In genomic region chr15:33047077-33047476, GRCh38 we compare ENCODE assay signal across 35 cellular contexts.
"Had no signal": no experiment of that assay in that cellular context is flagged by ENCODE, and none has a peak within 500 bp of the region (broad histone marks: within the 10 kb centered on the region; RNA-seq: fewer than 3 reads in every experiment).

No MANE protein-coding gene starts in this region.

- H3K36me3 ChIP-seq: adrenal gland, breast epithelium, cardiac muscle cell, colonic mucosa, esophagus squamous epithelium, gastroesophageal sphincter, heart right ventricle, WERI-Rb-1 had no signal

- H3K4me3 ChIP-seq: adrenal gland, breast epithelium, cardiac muscle cell, colonic mucosa, esophagus squamous epithelium, gastroesophageal sphincter, heart right ventricle, hepatocyte had no signal

- H3K27ac Mint-ChIP-seq: activated B cell treated with CpG ODN at 0.5 μM for 24 hours; activated CD4-positive, alpha-beta memory T cell treated with anti-CD3 and anti-CD28 coated beads for 36 hours; activated CD4-positive, alpha-beta T cell treated with anti-CD3 and anti-CD28 coated beads, Interleukin-2, amount 10 ng/mL, durations not matched to agents 24 days and 14 days; activated CD8-positive, alpha-beta memory T cell treated with anti-CD3 and anti-CD28 coated beads, Interleukin-2, amount 10 ng/mL, durations not matched to agents 7 days and 5 days; activated CD8-positive, alpha-beta T cell treated with anti-CD3 and anti-CD28 coated beads, Interleukin-2, amount 10 ng/mL, durations not matched to agents 7 days and 5 days; activated naive CD4-positive, alpha-beta T cell treated with anti-CD3 and anti-CD28 coated beads, Interleukin-2, amount 10 ng/mL, durations not matched to agents 7 days and 5 days; activated T-helper 1 cell treated with anti-CD3 and anti-CD28 coated beads, Interleukin-12 subunit alpha, Interleukin-12 subunit beta, Interleukin-2, Interleukin-4 antibody, amounts not matched to agents 30 ng/mL and 10 ng/mL and 1 ng/mL, durations not matched to agents 14 hours and 24 hours and 36 hours; T-helper 1 cell treated with Interleukin-12 subunit alpha and Interleukin-12 subunit beta and Interleukin-4 antibody, amounts not matched to agents 30 μg/mL and 1 μg/mL, for 36 hours; T-helper 2 cell treated with Interferon-gamma antibody and Interleukin-4, amounts not matched to agents 5 μg/mL and 100 μg/mL, for 36 hours had no signal

- H2AFZ ChIP-seq: hepatocyte had no signal

- DNase-seq: activated B cell treated with CpG ODN at 0.5 μM for 24 hours; activated CD4-positive, alpha-beta memory T cell treated with anti-CD3 and anti-CD28 coated beads for 36 hours; activated CD4-positive, alpha-beta T cell treated with anti-CD3 and anti-CD28 coated beads, Interleukin-2, amount 10 ng/mL, durations not matched to agents 24 days and 14 days; activated CD8-positive, alpha-beta memory T cell treated with anti-CD3 and anti-CD28 coated beads, Interleukin-2, amount 10 ng/mL, durations not matched to agents 7 days and 5 days; activated CD8-positive, alpha-beta memory T cell treated with anti-CD3 and anti-CD28 coated beads, Interleukin-2, amount 50 U/mL, for 4 hours; activated CD8-positive, alpha-beta T cell treated with anti-CD3 and anti-CD28 coated beads, Interleukin-2, amount 10 ng/mL, durations not matched to agents 7 days and 5 days; activated gamma-delta T cell; activated naive CD4-positive, alpha-beta T cell; activated naive CD4-positive, alpha-beta T cell treated with anti-CD3 and anti-CD28 coated beads, Interleukin-2, amount 10 ng/mL, durations not matched to agents 7 days and 5 days; activated T-cell treated with anti-CD3 and anti-CD28 coated beads, Interleukin-2, amount 50 U/mL, for 1 hour; activated T-cell treated with anti-CD3 and anti-CD28 coated beads, Interleukin-2, amount 50 U/mL, for 48 hours; adrenal gland; amygdala; aorta; central memory CD4-positive, alpha-beta T cell; cerebellar nuclear complex; colonic mucosa; effector CD8-positive, alpha-beta T cell; esophagus squamous epithelium; foreskin melanocyte; heart right ventricle; T1000; WERI-Rb-1 had no signal

- H3K27me3 ChIP-seq: adrenal gland, breast epithelium, cardiac muscle cell, colonic mucosa, esophagus squamous epithelium, gastroesophageal sphincter, heart right ventricle, hepatocyte had no signal

- FAIRE-seq: endometrium, endothelial cell of umbilical vein had no signal

- H3K27ac ChIP-seq: adrenal gland, cardiac muscle cell, colonic mucosa, epithelial cell of prostate, esophagus squamous epithelium, gastroesophageal sphincter, heart right ventricle, hepatocyte, WERI-Rb-1 had no signal

- ATAC-seq: activated CD4-positive, CD25-positive, alpha-beta regulatory T cell treated with anti-CD3 and anti-CD28 coated beads, Interleukin-2, amount 50 U/mL, for 24 hours; activated CD8-positive, alpha-beta memory T cell treated with anti-CD3 and anti-CD28 coated beads, Interleukin-2, amount 10 ng/mL, durations not matched to agents 7 days and 5 days; activated CD8-positive, alpha-beta T cell treated with anti-CD3 and anti-CD28 coated beads, Interleukin-2, amount 10 ng/mL, durations not matched to agents 7 days and 5 days; gastroesophageal sphincter; heart right ventricle had no signal

- H3K4me2 ChIP-seq: hepatocyte had no signal

- H3K79me2 ChIP-seq: hepatocyte had no signal

- H3K4me3 Mint-ChIP-seq: activated B cell treated with CpG ODN at 0.5 μM for 24 hours; activated CD4-positive, alpha-beta memory T cell treated with anti-CD3 and anti-CD28 coated beads for 36 hours; activated CD4-positive, alpha-beta T cell treated with anti-CD3 and anti-CD28 coated beads, Interleukin-2, amount 10 ng/mL, durations not matched to agents 24 days and 14 days; activated CD8-positive, alpha-beta memory T cell treated with anti-CD3 and anti-CD28 coated beads, Interleukin-2, amount 10 ng/mL, durations not matched to agents 7 days and 5 days; activated CD8-positive, alpha-beta T cell treated with anti-CD3 and anti-CD28 coated beads, Interleukin-2, amount 10 ng/mL, durations not matched to agents 7 days and 5 days; activated naive CD4-positive, alpha-beta T cell treated with anti-CD3 and anti-CD28 coated beads, Interleukin-2, amount 10 ng/mL, durations not matched to agents 7 days and 5 days; activated T-helper 1 cell treated with anti-CD3 and anti-CD28 coated beads, Interleukin-12 subunit alpha, Interleukin-12 subunit beta, Interleukin-2, Interleukin-4 antibody, amounts not matched to agents 30 ng/mL and 10 ng/mL and 1 ng/mL, durations not matched to agents 14 hours and 24 hours and 36 hours; brain; T-helper 1 cell treated with Interleukin-12 subunit alpha and Interleukin-12 subunit beta and Interleukin-4 antibody, amounts not matched to agents 30 μg/mL and 1 μg/mL, for 36 hours; T-helper 2 cell treated with Interferon-gamma antibody and Interleukin-4, amounts not matched to agents 5 μg/mL and 100 μg/mL, for 36 hours had no signal

- H3K9me3 ChIP-seq: adrenal gland, colonic mucosa had no signal

- H3K36me3 Mint-ChIP-seq: activated CD4-positive, alpha-beta memory T cell treated with anti-CD3 and anti-CD28 coated beads for 36 hours; activated naive CD4-positive, alpha-beta T cell treated with anti-CD3 and anti-CD28 coated beads, Interleukin-2, amount 10 ng/mL, durations not matched to agents 7 days and 5 days had no signal

- H3K4me1 ChIP-seq: adrenal gland, breast epithelium, colonic mucosa, heart right ventricle had no signal

- H3K4me1 Mint-ChIP-seq: activated B cell treated with CpG ODN at 0.5 μM for 24 hours; activated CD4-positive, alpha-beta T cell treated with anti-CD3 and anti-CD28 coated beads, Interleukin-2, amount 10 ng/mL, durations not matched to agents 24 days and 14 days; activated CD8-positive, alpha-beta memory T cell treated with anti-CD3 and anti-CD28 coated beads, Interleukin-2, amount 10 ng/mL, durations not matched to agents 7 days and 5 days; activated naive CD4-positive, alpha-beta T cell treated with anti-CD3 and anti-CD28 coated beads, Interleukin-2, amount 10 ng/mL, durations not matched to agents 7 days and 5 days had no signal

- H3K27me3 Mint-ChIP-seq: activated CD4-positive, alpha-beta T cell treated with anti-CD3 and anti-CD28 coated beads, Interleukin-2, amount 10 ng/mL, durations not matched to agents 24 days and 14 days; activated CD8-positive, alpha-beta memory T cell treated with anti-CD3 and anti-CD28 coated beads, Interleukin-2, amount 10 ng/mL, durations not matched to agents 7 days and 5 days; activated naive CD4-positive, alpha-beta T cell treated with anti-CD3 and anti-CD28 coated beads, Interleukin-2, amount 10 ng/mL, durations not matched to agents 7 days and 5 days; brain had no signal
